1 cellular context compared by ENCODE assay signal in the genomic region with DNA sequence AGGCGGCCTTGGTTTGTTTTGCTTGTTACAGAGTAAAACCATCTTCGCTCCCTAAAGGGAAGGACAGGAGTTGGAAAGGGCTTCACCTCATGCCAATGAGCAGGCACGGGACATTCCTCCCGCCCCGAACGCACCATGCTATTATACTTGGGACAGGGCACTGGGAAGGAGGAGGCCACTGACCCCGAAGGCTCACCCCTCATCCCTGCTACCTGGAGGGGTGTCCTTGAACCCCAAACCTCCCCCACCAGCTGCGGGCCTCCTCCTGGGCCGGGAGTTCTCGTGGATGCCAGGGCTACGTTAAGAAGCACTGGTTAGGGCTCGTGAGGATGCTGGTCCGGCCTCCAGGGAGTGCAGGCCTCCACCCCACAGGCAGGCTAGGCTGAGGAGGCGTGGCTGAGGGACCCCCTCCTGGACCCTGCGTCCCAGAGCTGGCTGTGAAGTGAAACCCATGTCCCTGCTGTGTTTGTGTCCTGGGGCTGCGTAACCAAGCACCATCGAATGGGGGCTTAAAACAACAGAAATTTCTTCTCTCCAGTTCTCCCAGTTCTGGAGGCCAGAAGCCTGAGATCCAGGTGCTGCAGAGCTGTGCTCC.
TF ChIP-seq lines count a peak whose summit lies in the region.

No MANE protein-coding gene starts in this region.

TF ChIP-seq in GM23338, 12 proteins besides CTCF, POLR2A, EP300 and RAD21 (continued from another document):
- TF ChIP-seq, protein P1, sequence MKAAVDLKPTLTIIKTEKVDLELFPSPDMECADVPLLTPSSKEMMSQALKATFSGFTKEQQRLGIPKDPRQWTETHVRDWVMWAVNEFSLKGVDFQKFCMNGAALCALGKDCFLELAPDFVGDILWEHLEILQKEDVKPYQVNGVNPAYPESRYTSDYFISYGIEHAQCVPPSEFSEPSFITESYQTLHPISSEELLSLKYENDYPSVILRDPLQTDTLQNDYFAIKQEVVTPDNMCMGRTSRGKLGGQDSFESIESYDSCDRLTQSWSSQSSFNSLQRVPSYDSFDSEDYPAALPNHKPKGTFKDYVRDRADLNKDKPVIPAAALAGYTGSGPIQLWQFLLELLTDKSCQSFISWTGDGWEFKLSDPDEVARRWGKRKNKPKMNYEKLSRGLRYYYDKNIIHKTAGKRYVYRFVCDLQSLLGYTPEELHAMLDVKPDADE (IDR thresholded peaks at IDR 0.05) = no peak
- TF ChIP-seq ZNF114 (CRISPR knock-in tag; IDR thresholded peaks at IDR 0.05) (no peak), POLR2AphosphoS5 (IDR thresholded peaks at IDR 0.05; ENCODE audit: low read depth) (no peak), EZH2 (IDR thresholded peaks at IDR 0.05; ENCODE audit: low read depth, unreplicated experiment) (no peak), ZNF331 (CRISPR knock-in tag; IDR thresholded peaks at IDR 0.05; ENCODE audit: low read depth) (no peak), NANOG (IDR thresholded peaks at IDR 0.05; ENCODE audit: borderline replicate concordance) (no peak), REST (IDR thresholded peaks at IDR 0.05; ENCODE audit: unreplicated experiment) (no peak)
TF ChIP-seq in GM23338: peak in this region for 0.
